Comparison of ENCODE assay signal across 19 cellular contexts in the genomic region with DNA sequence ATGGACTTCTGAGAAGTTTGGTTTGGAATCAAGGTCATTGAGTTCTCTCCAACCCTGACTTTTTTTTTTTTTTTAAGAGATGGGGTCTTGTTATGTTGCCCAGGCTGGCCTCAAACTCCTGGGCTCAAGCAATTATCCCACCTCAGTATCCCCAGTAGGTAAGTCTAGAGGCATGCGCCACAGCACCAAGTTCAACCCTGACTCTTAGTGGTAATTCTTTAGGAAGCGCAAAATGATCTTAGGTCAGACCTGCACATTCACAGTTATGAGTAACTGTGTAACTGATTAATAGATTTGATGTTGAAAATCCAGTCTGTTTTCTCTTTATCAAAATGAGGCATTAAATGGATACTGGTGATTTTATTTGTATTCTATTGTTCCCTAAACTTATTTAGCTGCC.
DNase-seq lines count a peak whose midpoint lies in the region; ATAC-seq, FAIRE-seq and TF ChIP-seq lines count a peak whose summit lies in the region.
"Had no signal": no experiment of that assay in that cellular context is flagged by ENCODE, and none has a peak within 500 bp of the region (broad histone marks: within the 10 kb centered on the region; RNA-seq: fewer than 3 reads in every experiment).

No MANE protein-coding gene starts in this region.

- peaks cover 63% of the 10 kb centered on the region for H3F3A ChIP-seq in GM23248 (ENCODE audit: insufficient read depth)
- no peaks in the 10 kb centered on the region for H3F3A ChIP-seq in MM.1S (ENCODE audit: insufficient read depth, low read length)

- peaks cover 48% of the 10 kb centered on the region for H3K79me2 ChIP-seq in GM23248 (ENCODE audit: insufficient read depth)
- H3K79me2 ChIP-seq in osteoblast (ENCODE audit: insufficient read depth, low read length): no peaks in the 10 kb centered on the region
- no peaks in the 10 kb centered on the region for H3K79me2 ChIP-seq in MM.1S (ENCODE audit: low read length)

- peaks cover 21% of the 10 kb centered on the region for H3K4me1 ChIP-seq in GM23248 (ENCODE audit: insufficient read depth)
- H3K4me1 ChIP-seq in osteoblast (ENCODE audit: insufficient read depth, low read length): peaks cover 11% of the 10 kb centered on the region
- no peaks in the 10 kb centered on the region for H3K4me1 ChIP-seq in MM.1S (ENCODE audit: low read length)
- H3K4me1 ChIP-seq: Caco-2 had no signal

- WGBS in GM23248 (ENCODE audit: low coverage in 1 of 2, low lambda C conversion rate in 2 of 2, missing lambda C conversion rate in 2 of 2), 2 experiments: 95 to 97% methylated on average over 2 of the region's 2 CpGs

- FAIRE-seq in GM12892 (lab: Jason Lieb, UNC): no peak
- FAIRE-seq: G401.6, GM12891, GM18507, HepG2 had no signal

- ATAC-seq in GM18870 (IDR thresholded peaks at IDR 0.05; ENCODE audit: unreplicated experiment) (no peak), HG03097 (IDR thresholded peaks at IDR 0.05; ENCODE audit: low FRiP score, unreplicated experiment) (no peak)
- ATAC-seq: HCT116, HepG2 had no signal

- in situ Hi-C loops in GM23248 (cut with MboI) (no loop called here), astrocyte of the spinal cord (cut with HindIII; ENCODE audit: low sequenced_read_pairs) (no loop called here)

- no peaks in the 10 kb centered on the region for H3K9me2 ChIP-seq in GM23248 (ENCODE audit: insufficient read depth)
- H3K9me2 ChIP-seq in MM.1S (replicated peaks; ENCODE audit: insufficient read depth, low read length): no peaks in the 10 kb centered on the region

- DNase-seq in GM23248 (peak; percentile 13), HK-2 (ENCODE audit: unreplicated experiment) (peak; percentile 21), astrocyte of the spinal cord (ENCODE audit: low read depth, low spot score) (peak; percentile 30), osteoblast (ENCODE audit: insufficient read length, low spot score, missing footprints) (no peak), GM12892 (ENCODE audit: insufficient read length) (no peak), MM.1S (no peak)
- DNase-seq: Caco-2; CD4-positive, alpha-beta T cell; GOT3; H7; KG1 had no signal

- H3K4me2 ChIP-seq in GM23248 (ENCODE audit: unreplicated experiment) (peak overlapping the region; percentile 1), osteoblast (ENCODE audit: insufficient read depth, low read length) (peak overlapping the region; percentile 28), MM.1S (ENCODE audit: low read depth, low read length) (no peak overlapping the region)

- H4K20me1 ChIP-seq in GM23248 (ENCODE audit: insufficient read depth) (no peaks in the 10 kb centered on the region), osteoblast (ENCODE audit: insufficient read depth, low read length) (no peaks in the 10 kb centered on the region), MM.1S (ENCODE audit: insufficient read depth, low read length) (no peaks in the 10 kb centered on the region)

- no peak overlapping the region for H3K9ac ChIP-seq in GM23248
- no peak overlapping the region for H3K9ac ChIP-seq in MM.1S (ENCODE audit: low read length)

- H3K27ac ChIP-seq in GM23248 (peak overlapping the region; percentile 0; the same call in 1 of the 2 replicates), osteoblast (ENCODE audit: low read depth, low read length) (no peak overlapping the region), MM.1S (ENCODE audit: low read length) (no peak overlapping the region)
- H3K27ac ChIP-seq: C4-2B had no signal

- TF ChIP-seq POLR2A in GM12892 (IDR thresholded peaks at IDR 0.05; ENCODE audit: low read depth, low read length): no peak

- H3K27me3 ChIP-seq in GM23248 (replicated peaks; ENCODE audit: insufficient read depth) (no peaks in the 10 kb centered on the region), osteoblast (ENCODE audit: insufficient read depth, low read length) (no peaks in the 10 kb centered on the region), MM.1S (replicated peaks; ENCODE audit: insufficient read depth, low read length) (no peaks in the 10 kb centered on the region)

- H3K4me3 ChIP-seq in GM23248: no peak overlapping the region
- no peak overlapping the region for H3K4me3 ChIP-seq in astrocyte of the spinal cord (ENCODE audit: low read depth, low read length)
- no peak overlapping the region for H3K4me3 ChIP-seq in osteoblast (ENCODE audit: insufficient read depth, low read length)
- no peak overlapping the region for H3K4me3 ChIP-seq in MM.1S (ENCODE audit: low read length)

- H3K9me3 ChIP-seq in GM23248 (ENCODE audit: low read depth): no peaks in the 10 kb centered on the region
- no peaks in the 10 kb centered on the region for H3K9me3 ChIP-seq in osteoblast (ENCODE audit: low read depth, low read length)
- H3K9me3 ChIP-seq in MM.1S (replicated peaks; ENCODE audit: insufficient read depth, low read length): no peaks in the 10 kb centered on the region
- H3K9me3 ChIP-seq: Caco-2 had no signal

- H2AFZ ChIP-seq in GM23248 (no peak overlapping the region), osteoblast (ENCODE audit: low read length) (no peak overlapping the region), MM.1S (ENCODE audit: low read length) (no peak overlapping the region)

- peaks cover 7% of the 10 kb centered on the region; the same call in 1 of the 2 replicates for H3K36me3 ChIP-seq in GM23248 (ENCODE audit: low read depth)
- no peaks in the 10 kb centered on the region for H3K36me3 ChIP-seq in osteoblast (ENCODE audit: insufficient read depth, low read length)
- no peaks in the 10 kb centered on the region for H3K36me3 ChIP-seq in MM.1S (replicated peaks; ENCODE audit: insufficient read depth, low read length)

- no peak for TF ChIP-seq CTCF in astrocyte of the spinal cord (IDR thresholded peaks at IDR 0.05; ENCODE audit: low read depth, low read length)
- TF ChIP-seq CTCF in osteoblast (IDR thresholded peaks at IDR 0.05; ENCODE audit: extremely low read depth, low read depth, low read length): no peak
- no peak for TF ChIP-seq CTCF in MM.1S (IDR thresholded peaks at IDR 0.05; ENCODE audit: low read length)

Comparison
In these comparisons a context has a peak if more than half of its experiments do, and no peak if none do; other contexts are left out.
1. DNase-seq: peak in GM23248 (single experiment), HK-2 (single experiment) and astrocyte of the spinal cord (single experiment); none in osteoblast (single experiment), GM12892 (single experiment) and MM.1S (single experiment).